In genomic region chr9:123929870-123930831, GRCh38 we compare ENCODE assay signal across 9 cellular contexts. TPM values are rescaled to one million over a fixed set of nuclear protein-coding genes. Genes with fewer than 3 reads are reported as not detected.
DNase-seq lines count a peak whose midpoint lies in the region; ATAC-seq, FAIRE-seq and TF ChIP-seq lines count a peak whose summit lies in the region.
"Had no signal": no experiment of that assay in that cellular context is flagged by ENCODE, and none has a peak within 500 bp of the region (broad histone marks: within the 10 kb centered on the region; RNA-seq: fewer than 3 reads in every experiment).

Gene DENND1A, minus strand, starts transcription at chr9:123930126. Its CDS starts 221 bp downstream, at chr9:123929905.

- TF ChIP-seq CTCF in VCaP (conservative IDR thresholded peaks at IDR 0.05) (no peak), breast epithelium (IDR thresholded peaks at IDR 0.05) (no peak)

- WGBS in small intestine, 3 donors: 7 to 12% (median 11%) methylated on average over 43 to 83 of the region's 83 CpGs

- H3K36me3 ChIP-seq in breast epithelium (no peaks in the 10 kb centered on the region), small intestine (ENCODE audit: control insufficient read depth in 2 of 2, insufficient read depth in 2 of 2, low read length in 2 of 2) (no peaks in the 10 kb centered on the region)

- intact Hi-C loops in breast epithelium (cut with DNase I; ENCODE audit: low total_unique reads): no loop called here

- ATAC-seq in HG03060 (IDR thresholded peaks at IDR 0.05; ENCODE audit: low read depth, unreplicated experiment): peak; percentile 51

- no peak for FAIRE-seq in small intestine (lab: Jason Lieb, UNC)
- FAIRE-seq: G401.6 had no signal

- H3K4me1 ChIP-seq in breast epithelium (no peaks in the 10 kb centered on the region), small intestine (ENCODE audit: control insufficient read depth in 2 of 2, insufficient read depth in 1 of 2, low read depth in 1 of 2, low read length in 1 of 2) (peaks cover 6 to 18% of the 10 kb centered on the region in 2 donors)

- DNase-seq in SIG-M5 treated with dmso at 0.1 percent for 504 hours (lab: John Stamatoyannopoulos, UW; ENCODE audit: unreplicated experiment) (peak; percentile 83), SIG-M5 (lab: John Stamatoyannopoulos, UW) (no peak), NCI-H2171 (lab: John Stamatoyannopoulos, UW) (peak; percentile 83), breast epithelium (ENCODE audit: low spot score in 2 of 2) (peak; percentile 78 to 85), iPS-NIHi11 (ENCODE audit: low spot score) (peak; percentile 99), small intestine (peak; percentile 88)

- no peaks in the 10 kb centered on the region for H3K9me3 ChIP-seq in breast epithelium
- no peaks in the 10 kb centered on the region for H3K9me3 ChIP-seq in small intestine (ENCODE audit: control insufficient read depth, low read depth)

- no peaks in the 10 kb centered on the region for H3K27me3 ChIP-seq in breast epithelium
- peaks cover 0 to 2% of the 10 kb centered on the region in 2 donors for H3K27me3 ChIP-seq in small intestine (ENCODE audit: control insufficient read depth in 2 of 2, insufficient read depth in 2 of 2, low read length in 2 of 2)

- peak within 1 kb of the TSS; percentile 74 to 93 (median 77) for H3K4me3 ChIP-seq in breast epithelium
- H3K4me3 ChIP-seq in small intestine (ENCODE audit: low read depth in 1 of 2, low read length in 2 of 2): peak within 1 kb of the TSS; percentile 89 to 95

- TF ChIP-seq POLR2A in breast epithelium (IDR thresholded peaks at IDR 0.05): no peak

- H3K27ac ChIP-seq in VCaP: peak within 1 kb of the TSS; percentile 92
- peak within 1 kb of the TSS; percentile 61 to 83 for H3K27ac ChIP-seq in breast epithelium
- H3K27ac ChIP-seq in small intestine (ENCODE audit: low read depth in 1 of 2, low read length in 1 of 2): peak within 1 kb of the TSS; percentile 74

RNA-seq across cellular contexts. Expression of gene DENND1A, which starts in this region (rescaled TPM):
- total RNA-seq in breast epithelium: 10 to 100 TPM; 18.4 to 21.3 (median 20.1) TPM
- 10 to 100 TPM; 11.5 to 23.5 (median 16.5) TPM for polyA plus RNA-seq in small intestine
